8 cellular contexts compared by ENCODE assay signal in the genomic region with DNA sequence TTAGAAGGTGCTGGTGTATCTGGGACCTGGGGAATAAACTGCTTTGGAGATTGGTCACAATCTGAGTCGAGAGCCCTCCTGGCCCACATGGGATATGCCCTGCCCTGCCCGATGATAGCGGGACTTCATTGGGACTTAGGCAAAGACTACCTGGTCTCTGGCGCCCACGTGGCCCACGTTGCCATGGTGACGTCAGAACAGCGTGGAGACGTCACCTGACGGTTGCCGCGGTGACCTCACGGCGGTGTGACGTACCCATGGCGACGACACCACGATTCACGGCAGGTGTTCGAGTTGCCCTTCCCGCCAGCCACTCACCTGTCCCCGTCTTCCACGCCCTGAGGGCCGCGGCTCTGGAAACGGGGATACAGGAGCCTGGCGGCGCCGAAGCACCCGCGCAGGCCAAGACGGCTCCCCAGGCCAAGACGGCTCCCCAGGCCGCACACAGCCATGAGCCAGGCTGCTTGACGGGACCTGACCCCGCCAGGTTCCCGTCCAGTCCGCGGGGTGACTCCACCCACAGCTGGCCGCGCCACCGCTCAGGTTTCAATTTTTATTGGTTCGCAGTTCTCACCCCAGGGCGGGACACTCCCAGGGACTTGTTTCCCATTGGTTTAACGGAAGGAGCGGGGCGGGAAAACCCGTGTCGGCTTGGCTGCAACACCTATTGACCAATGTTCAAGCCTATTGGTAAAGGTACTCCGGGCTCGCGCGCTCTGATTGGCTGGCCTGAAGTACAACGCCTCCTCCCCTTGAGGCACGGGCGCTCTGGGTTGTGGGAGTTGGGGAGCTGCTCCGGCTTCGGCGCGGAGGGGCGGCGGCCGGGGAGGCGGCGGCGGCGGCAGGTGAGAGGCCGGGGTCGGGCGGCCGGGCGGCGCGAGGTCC. TPM values are rescaled to one million over a fixed set of nuclear protein-coding genes. Genes with fewer than 3 reads are reported as not detected.
A peak's percentile ranks its signal among the peaks of the same experiment; 100 is the strongest.
DNase-seq lines count a peak whose midpoint lies in the region; ATAC-seq and TF ChIP-seq lines count a peak whose summit lies in the region.

A gene (minus strand): TSS at position 476 of the 885 bp plus-strand sequence. CDS start 24 bp downstream, at position 452.
A gene (plus strand): TSS at position 766 of the 885 bp plus-strand sequence. CDS start 1,029 bp downstream, outside the sequence.

- H3K4me3 ChIP-seq in GM12864 (ENCODE audit: low read depth, low read length) (peak within 1 kb of the TSS; percentile 90), ovary (peak within 1 kb of the TSS; percentile 77), thyroid gland (replicated peaks in 1 of 3) (peak within 1 kb of the TSS; percentile 48 to 64 (median 62))

- H3K27ac ChIP-seq in ovary (peak within 1 kb of the TSS; percentile 55 to 82), thyroid gland (peak within 1 kb of the TSS; percentile 47 to 77 (median 59))

- peak; percentile 93 for ATAC-seq in HG02759 (IDR thresholded peaks at IDR 0.05; ENCODE audit: unreplicated experiment)
- ATAC-seq in Right ventricle myocardium inferior, result peak; percentile 98

- intact Hi-C loops in Right ventricle myocardium inferior (cut with DNase I) (loop anchor here (5.0 kb wide), 1 partner anchor 56 kb away; no protein-coding TSS in a partner anchor), ovary (cut with DNase I) (no loop called here), thyroid gland (cut with DNase I) (no loop called here)

- DNase-seq in GM12864 (ENCODE audit: low read depth), result peak; percentile 99
- DNase-seq in NCI-H1417 (lab: John Stamatoyannopoulos, UW), result peak; percentile 100
- peak; percentile 95 to 99 for DNase-seq in SW 1271 (lab: John Stamatoyannopoulos, UW)
- DNase-seq in activated naive CD8-positive, alpha-beta T cell treated with anti-CD3 and anti-CD28 coated beads, Interleukin-2, amount 50 U/mL, for 16 hours (ENCODE audit: low read depth, low spot score), result peak; percentile 98
- peak; percentile 99 for DNase-seq in Right ventricle myocardium inferior (ENCODE audit: missing footprints)
- peak; percentile 98 to 99 (median 99) for DNase-seq in ovary
- DNase-seq in thyroid gland, result peak; percentile 100

- H3K36me3 ChIP-seq in ovary, result no peaks in the 10 kb centered on the region
- peaks cover 22 to 31% of the 10 kb centered on the region in 2 donors for H3K36me3 ChIP-seq in thyroid gland

- H3K27me3 ChIP-seq in ovary (no peaks in the 10 kb centered on the region), thyroid gland (no peaks in the 10 kb centered on the region)

- WGBS in ovary, 3 donors, result 0% methylated on average over 56 to 74 of the region's 74 CpGs
- WGBS in thyroid gland, 2 donors, result 0 to 1% methylated on average over 16 to 42 of the region's 74 CpGs

- TF ChIP-seq POLR2A in ovary (IDR thresholded peaks at IDR 0.05) (peak; percentile 88), thyroid gland (IDR thresholded peaks at IDR 0.05) (peak; percentile 56 to 76)

- H3K9me3 ChIP-seq in ovary (no peaks in the 10 kb centered on the region), thyroid gland (no peaks in the 10 kb centered on the region)

- peak; percentile 30 for TF ChIP-seq EP300 in ovary (IDR thresholded peaks at IDR 0.05)

- peaks cover 3% of the 10 kb centered on the region for H3K4me1 ChIP-seq in ovary (ENCODE audit: insufficient read depth)
- H3K4me1 ChIP-seq in thyroid gland, result peaks cover 16 to 20% of the 10 kb centered on the region in 2 donors

- TF ChIP-seq CTCF in GM12864 (IDR thresholded peaks at IDR 0.05; ENCODE audit: low read depth, low read length, missing control alignments) (no peak), ovary (IDR thresholded peaks at IDR 0.05) (no peak), thyroid gland (IDR thresholded peaks at IDR 0.05) (no peak)

RNA-seq across cellular contexts. Expression of the first gene that starts in this region (rescaled TPM):
- total RNA-seq in Right ventricle myocardium inferior, result 61.7 TPM
- 10 to 100 TPM; 20.2 to 94.9 (median 41.0) TPM for total RNA-seq in ovary
- 10 to 100 TPM; 21.5 to 33.2 TPM for polyA plus RNA-seq in ovary
- total RNA-seq in thyroid gland, result 10 to 100 TPM; 40.3 to 82.2 (median 69.7) TPM

RNA-seq across cellular contexts. Expression of the second gene that starts in this region (rescaled TPM):
- 11.8 TPM for total RNA-seq in Right ventricle myocardium inferior
- total RNA-seq in ovary, result 10 to 100 TPM in 5 of 7 donors, 1 to 10 TPM in 2; 7.4 to 66.4 (median 18.6) TPM
- 10 to 100 TPM; 14.0 to 21.1 TPM for polyA plus RNA-seq in ovary
- total RNA-seq in thyroid gland, result 10 to 100 TPM; 20.4 to 42.0 (median 31.6) TPM

Comparison
In these comparisons a context has a peak if more than half of its experiments do, and no peak if none do; other contexts are left out.
1. Peak in every context shown above with its lines: DNase-seq, ATAC-seq, H3K4me3 ChIP-seq and H3K27ac ChIP-seq.